Comparison of ENCODE assay signal across 20 cellular contexts in genomic region chr6:108733706-108734105, GRCh38.
DNase-seq lines count a peak whose midpoint lies in the region; ATAC-seq and TF ChIP-seq lines count a peak whose summit lies in the region.
"Had no signal": no experiment of that assay in that cellular context is flagged by ENCODE, and none has a peak within 500 bp of the region (broad histone marks: within the 10 kb centered on the region; RNA-seq: fewer than 3 reads in every experiment).

No MANE protein-coding gene starts in this region.

- H2BK12ac ChIP-seq in mesenchymal stem cell (ENCODE audit: low read length in 2 of 2): no peak overlapping the region

- no peak overlapping the region for H2BK120ac ChIP-seq in mesenchymal stem cell (ENCODE audit: low read depth, low read length)

- H3K23ac ChIP-seq in mesenchymal stem cell (ENCODE audit: low read length in 2 of 2): no peak overlapping the region

- H3K9ac ChIP-seq in MM.1S (ENCODE audit: low read length) (peak overlapping the region; percentile 54), mesenchymal stem cell (ENCODE audit: low read length) (no peak overlapping the region)

- H3K9me2 ChIP-seq in MM.1S (replicated peaks; ENCODE audit: insufficient read depth, low read length): no peaks in the 10 kb centered on the region

- H3K4me3 ChIP-seq in MM.1S (ENCODE audit: low read length): no peak overlapping the region
- no peak overlapping the region for H3K4me3 ChIP-seq in coronary artery
- H3K4me3 ChIP-seq in mesenchymal stem cell (ENCODE audit: insufficient read depth in 1 of 2, low read depth in 1 of 2, low read length in 2 of 2): no peak overlapping the region
- H3K4me3 ChIP-seq: GM12878, SJCRH30 had no signal

- H3K14ac ChIP-seq in mesenchymal stem cell (ENCODE audit: low read length in 2 of 2): no peak overlapping the region

- 100% methylated on average over 2 of the region's 2 CpGs for WGBS in mesenchymal stem cell

- H2AFZ ChIP-seq in MM.1S (ENCODE audit: low read length): no peak overlapping the region
- no peak overlapping the region for H2AFZ ChIP-seq in mesenchymal stem cell (ENCODE audit: low read depth, low read length)

- ATAC-seq in HG03280 (IDR thresholded peaks at IDR 0.05; ENCODE audit: unreplicated experiment): no peak
- ATAC-seq in HG03520 (IDR thresholded peaks at IDR 0.05; ENCODE audit: unreplicated experiment): no peak
- ATAC-seq: GM12878 had no signal

- H2AK5ac ChIP-seq in mesenchymal stem cell (ENCODE audit: low read length, severe bottlenecking): no peak overlapping the region

- no peaks in the 10 kb centered on the region for H3K9me3 ChIP-seq in MM.1S (replicated peaks; ENCODE audit: insufficient read depth, low read length)
- H3K9me3 ChIP-seq in mesenchymal stem cell (ENCODE audit: control insufficient read depth, low read length): no peaks in the 10 kb centered on the region
- H3K9me3 ChIP-seq: SJCRH30 had no signal

- H4K8ac ChIP-seq in mesenchymal stem cell (ENCODE audit: low read length): no peak overlapping the region

- TF ChIP-seq CTCF in MM.1S (IDR thresholded peaks at IDR 0.05; ENCODE audit: low read length) (no peak), coronary artery (IDR thresholded peaks at IDR 0.05) (no peak)

- H3K4me2 ChIP-seq in MM.1S (ENCODE audit: low read depth, low read length): peak overlapping the region; percentile 40
- no peak overlapping the region for H3K4me2 ChIP-seq in mesenchymal stem cell (ENCODE audit: low read length, poor library complexity, severe bottlenecking)

- H3K4ac ChIP-seq in mesenchymal stem cell (ENCODE audit: low read depth in 1 of 2, low read length in 2 of 2): no peak overlapping the region

- H3K18ac ChIP-seq in mesenchymal stem cell (ENCODE audit: low read depth in 1 of 2, low read length in 2 of 2): no peak overlapping the region

- H3K79me1 ChIP-seq in mesenchymal stem cell (replicated peaks; ENCODE audit: low read length, poor library complexity, severe bottlenecking): no peaks in the 10 kb centered on the region

- H3K4me1 ChIP-seq in MM.1S (ENCODE audit: low read length) (peaks cover 53% of the 10 kb centered on the region), mesenchymal stem cell (ENCODE audit: control insufficient read depth, insufficient read depth, low read depth, low read length) (peaks cover 11% of the 10 kb centered on the region)

- H3K79me2 ChIP-seq in MM.1S (ENCODE audit: low read length): peaks cover 11% of the 10 kb centered on the region; the same call in 1 of the 2 replicates

- H4K91ac ChIP-seq in mesenchymal stem cell (ENCODE audit: low read length): no peak overlapping the region

- no peaks in the 10 kb centered on the region for H3K27me3 ChIP-seq in MM.1S (replicated peaks; ENCODE audit: insufficient read depth, low read length)
- peaks cover 0 to 5% of the 10 kb centered on the region in 2 experiments for H3K27me3 ChIP-seq in mesenchymal stem cell (ENCODE audit: control insufficient read depth in 1 of 2, insufficient read depth in 1 of 2, low read length in 2 of 2)
- H3K27me3 ChIP-seq: SJCRH30 had no signal

- peak overlapping the region; percentile 84 for H3K27ac ChIP-seq in MM.1S (ENCODE audit: low read length)
- no peak overlapping the region for H3K27ac ChIP-seq in coronary artery
- H3K27ac ChIP-seq in mesenchymal stem cell (ENCODE audit: low read length, poor library complexity, severe bottlenecking): no peak overlapping the region
- H3K27ac ChIP-seq: SJCRH30 had no signal

- no peak overlapping the region for H2BK5ac ChIP-seq in mesenchymal stem cell (ENCODE audit: low read depth, low read length, poor library complexity, severe bottlenecking)

- H2BK15ac ChIP-seq in mesenchymal stem cell (ENCODE audit: low read depth, poor library complexity, severe bottlenecking): no peak overlapping the region

- DNase-seq in MM.1S: peak; percentile 90
- peak; percentile 51 for DNase-seq in NCI-H69 (lab: John Stamatoyannopoulos, UW)
- peak; percentile 11 for DNase-seq in coronary artery (ENCODE audit: low spot score)
- no peak for DNase-seq in mesenchymal stem cell
- DNase-seq in GM19240 (ENCODE audit: insufficient read length, low spot score): no peak
- DNase-seq: CD4-positive, alpha-beta T cell; COR-L47; DND-41; GOT3; NCI-H1105; NCI-H187; NCI-H2107; NCI-H510A; NCI-H774; OCI-M1; SJCRH30; T-helper 1 cell had no signal

- H4K20me1 ChIP-seq in MM.1S (ENCODE audit: insufficient read depth, low read length): no peaks in the 10 kb centered on the region

- H3K36me3 ChIP-seq in MM.1S (replicated peaks; ENCODE audit: insufficient read depth, low read length) (no peaks in the 10 kb centered on the region), mesenchymal stem cell (ENCODE audit: control insufficient read depth in 1 of 2, insufficient read depth in 2 of 2, low read depth in 1 of 2, low read length in 2 of 2) (no peaks in the 10 kb centered on the region)
- H3K36me3 ChIP-seq: SJCRH30 had no signal

- peaks cover 22% of the 10 kb centered on the region for H3F3A ChIP-seq in MM.1S (ENCODE audit: insufficient read depth, low read length)

Comparison
In these comparisons a context has a peak if more than half of its experiments do, and no peak if none do; other contexts are left out.
1. DNase-seq: peak in MM.1S (single experiment), NCI-H69 (single experiment) and coronary artery (single experiment); none in mesenchymal stem cell (single experiment) and GM19240 (single experiment).